Comparison of ENCODE assay signal across 18 cellular contexts in genomic region chr7:93053209-93053945, GRCh38.
DNase-seq lines count a peak whose midpoint lies in the region; ATAC-seq and TF ChIP-seq lines count a peak whose summit lies in the region.
"Had no signal": no experiment of that assay in that cellular context is flagged by ENCODE, and none has a peak within 500 bp of the region (broad histone marks: within the 10 kb centered on the region; RNA-seq: fewer than 3 reads in every experiment).

No MANE protein-coding gene starts in this region.

- H3K4me3 ChIP-seq in adrenal gland, result no peak overlapping the region
- H3K4me3 ChIP-seq: lower lobe of right lung, smooth muscle cell had no signal

- no peaks in the 10 kb centered on the region for H3K9me3 Mint-ChIP-seq in activated CD8-positive, alpha-beta T cell treated with anti-CD3 and anti-CD28 coated beads for 36 hours
- H3K9me3 Mint-ChIP-seq in memory B cell, result no peaks in the 10 kb centered on the region
- H3K9me3 Mint-ChIP-seq: CD14-positive monocyte; naive thymus-derived CD4-positive, alpha-beta T cell had no signal

- WGBS in adrenal gland, 4 donors, result 58 to 66% (median 62%) methylated on average over 5 of the region's 5 CpGs

- DNase-seq in NOMO-1 treated with DMSO at 0.1 percent for 48 hours (lab: John Stamatoyannopoulos, UW; ENCODE audit: unreplicated experiment) (peak; percentile 55), NOMO-1 treated with dmso at 0.1 percent for 144 hours (lab: John Stamatoyannopoulos, UW; ENCODE audit: unreplicated experiment) (no peak), memory B cell (ENCODE audit: low spot score in 2 of 2) (no peak), adrenal gland (no peak), NAMALWA (ENCODE audit: low spot score) (no peak), GM10266 (ENCODE audit: extremely low spot score) (no peak)
- DNase-seq in activated CD8-positive, alpha-beta T cell treated with anti-CD3 and anti-CD28 coated beads for 36 hours, result no peak
- DNase-seq: activated CD8-positive, alpha-beta memory T cell treated with anti-CD3 and anti-CD28 coated beads, Interleukin-2, amount 10 ng/mL, durations not matched to agents 7 days and 5 days; activated gamma-delta T cell treated with Interleukin-2 at 50 U/mL for 16 hours; lower lobe of right lung; naive thymus-derived CD4-positive, alpha-beta T cell; NCI-H1694 treated with DMSO at 0.1 percent for 48 hours; NCI-H345; Right ventricle myocardium superior had no signal

- CTCF ChIA-PET in activated CD8-positive, alpha-beta T cell treated with anti-CD3 and anti-CD28 coated beads for 36 hours (lab: Charles Lee), result interaction anchor here (1.6 kb wide), 1 partner anchor 220 kb away, joined by 3 read pairs; no protein-coding TSS in a partner anchor

- peak overlapping the region; percentile 5 for H3K27ac Mint-ChIP-seq in activated CD8-positive, alpha-beta T cell treated with anti-CD3 and anti-CD28 coated beads for 36 hours
- H3K27ac Mint-ChIP-seq in memory B cell, result peak overlapping the region; percentile 8
- H3K27ac Mint-ChIP-seq: activated CD8-positive, alpha-beta memory T cell treated with anti-CD3 and anti-CD28 coated beads, Interleukin-2, amount 10 ng/mL, durations not matched to agents 7 days and 5 days; CD14-positive monocyte; progenitor cell of endocrine pancreas had no signal

- TF ChIP-seq POLR2A in adrenal gland (IDR thresholded peaks at IDR 0.05), result no peak

- H3K36me3 Mint-ChIP-seq in activated CD8-positive, alpha-beta T cell treated with anti-CD3 and anti-CD28 coated beads for 36 hours (ENCODE audit: low read depth), result no peaks in the 10 kb centered on the region
- no peaks in the 10 kb centered on the region for H3K36me3 Mint-ChIP-seq in memory B cell
- H3K36me3 Mint-ChIP-seq: activated CD8-positive, alpha-beta memory T cell treated with anti-CD3 and anti-CD28 coated beads, Interleukin-2, amount 10 ng/mL, durations not matched to agents 7 days and 5 days; CD14-positive monocyte; naive thymus-derived CD4-positive, alpha-beta T cell had no signal

- no peak overlapping the region for H3K4me3 Mint-ChIP-seq in activated CD8-positive, alpha-beta T cell treated with anti-CD3 and anti-CD28 coated beads for 36 hours
- H3K4me3 Mint-ChIP-seq in memory B cell, result no peak overlapping the region
- H3K4me3 Mint-ChIP-seq: activated CD8-positive, alpha-beta memory T cell treated with anti-CD3 and anti-CD28 coated beads, Interleukin-2, amount 10 ng/mL, durations not matched to agents 7 days and 5 days had no signal

- POLR2A ChIA-PET in activated CD8-positive, alpha-beta T cell treated with anti-CD3 and anti-CD28 coated beads for 36 hours (lab: Charles Lee), result no interaction called here

- peaks cover 3% of the 10 kb centered on the region for H3K27me3 ChIP-seq in adrenal gland

- TF ChIP-seq CTCF in activated CD8-positive, alpha-beta T cell treated with anti-CD3 and anti-CD28 coated beads for 36 hours (IDR thresholded peaks at IDR 0.05), result no peak
- TF ChIP-seq CTCF in adrenal gland (IDR thresholded peaks at IDR 0.05) (no peak), GM10266 (IDR thresholded peaks at IDR 0.05; ENCODE audit: control insufficient read depth, insufficient read depth, low read depth, missing control alignments) (no peak)

- peaks cover 0 to 7% of the 10 kb centered on the region in 2 donors for H3K4me1 ChIP-seq in adrenal gland (replicated peaks in 1 of 2)
- H3K4me1 ChIP-seq: lower lobe of right lung had no signal

- H3K36me3 ChIP-seq in KOPT-K1 (ENCODE audit: insufficient read depth, low read length), result no peaks in the 10 kb centered on the region
- no peaks in the 10 kb centered on the region for H3K36me3 ChIP-seq in adrenal gland (replicated peaks in 1 of 2)
- H3K36me3 ChIP-seq: lower lobe of right lung had no signal

- peaks cover 5% of the 10 kb centered on the region for H3K4me1 Mint-ChIP-seq in activated CD8-positive, alpha-beta T cell treated with anti-CD3 and anti-CD28 coated beads for 36 hours (ENCODE audit: low read depth)
- H3K4me1 Mint-ChIP-seq in memory B cell, result peaks cover 5% of the 10 kb centered on the region

- no peaks in the 10 kb centered on the region for H3K9me3 ChIP-seq in KOPT-K1 (ENCODE audit: insufficient read depth, low read length, poor library complexity, severe bottlenecking)
- no peaks in the 10 kb centered on the region for H3K9me3 ChIP-seq in adrenal gland (replicated peaks in 1 of 3)
- H3K9me3 ChIP-seq: lower lobe of right lung had no signal

- intact Hi-C loops in activated CD8-positive, alpha-beta T cell treated with anti-CD3 and anti-CD28 coated beads for 36 hours (cut with micrococcal nuclease), result loop anchor here (10.0 kb wide), 1 partner anchor 359 kb away; no protein-coding TSS in a partner anchor
- intact Hi-C loops in adrenal gland (cut with DNase I), result loop anchor here (10.0 kb wide), 3 partner anchors 59 to 439 kb away; no protein-coding TSS in a partner anchor

- peaks cover 2% of the 10 kb centered on the region for H3K27me3 Mint-ChIP-seq in activated CD8-positive, alpha-beta T cell treated with anti-CD3 and anti-CD28 coated beads for 36 hours
- no peaks in the 10 kb centered on the region for H3K27me3 Mint-ChIP-seq in memory B cell
- H3K27me3 Mint-ChIP-seq: activated CD8-positive, alpha-beta memory T cell treated with anti-CD3 and anti-CD28 coated beads, Interleukin-2, amount 10 ng/mL, durations not matched to agents 7 days and 5 days had no signal

- peak overlapping the region; percentile 44 for H3K27ac ChIP-seq in KOPT-K1 (ENCODE audit: low read depth, low read length, poor library complexity, severe bottlenecking)
- H3K27ac ChIP-seq in adrenal gland, result no peak overlapping the region
- H3K27ac ChIP-seq: lower lobe of right lung had no signal

- no peak for ATAC-seq in activated CD8-positive, alpha-beta T cell treated with anti-CD3 and anti-CD28 coated beads for 36 hours
- no peak for ATAC-seq in memory B cell (ENCODE audit: low read depth)
- ATAC-seq: activated CD8-positive, alpha-beta memory T cell treated with anti-CD3 and anti-CD28 coated beads, Interleukin-2, amount 10 ng/mL, durations not matched to agents 7 days and 5 days; lower lobe of right lung; naive thymus-derived CD4-positive, alpha-beta T cell had no signal
